Comparison of ENCODE assay signal across 1 cellular context in genomic region chr12:14941369-14941768, GRCh38.
TF ChIP-seq lines count a peak whose summit lies in the region.

No MANE protein-coding gene starts in this region.

TF ChIP-seq in SK-N-SH, 30 proteins besides CTCF, POLR2A, EP300 and RAD21 (continued from another document):
- TF ChIP-seq PBX3 (IDR thresholded peaks at IDR 0.05) (no peak), FOXM1 (IDR thresholded peaks at IDR 0.05; ENCODE audit: low read depth) (no peak), REST (IDR thresholded peaks at IDR 0.05; ENCODE audit: low read depth, low read length) (no peak), JUND (IDR thresholded peaks at IDR 0.05) (no peak), ELF1 (IDR thresholded peaks at IDR 0.05) (no peak), RCOR1 (IDR thresholded peaks at IDR 0.05; ENCODE audit: low read length) (no peak), MXI1 (IDR thresholded peaks at IDR 0.05; ENCODE audit: low read depth, low read length) (no peak), RFX5 (IDR thresholded peaks at IDR 0.05; ENCODE audit: low read length) (no peak), SIN3A (IDR thresholded peaks at IDR 0.05; ENCODE audit: borderline replicate concordance, low read depth, low read length) (no peak), NRF1 (IDR thresholded peaks at IDR 0.05; ENCODE audit: low read depth, low read length) (no peak), USF1 (IDR thresholded peaks at IDR 0.05; ENCODE audit: borderline replicate concordance, low read depth) (no peak)
